In the genomic region with DNA sequence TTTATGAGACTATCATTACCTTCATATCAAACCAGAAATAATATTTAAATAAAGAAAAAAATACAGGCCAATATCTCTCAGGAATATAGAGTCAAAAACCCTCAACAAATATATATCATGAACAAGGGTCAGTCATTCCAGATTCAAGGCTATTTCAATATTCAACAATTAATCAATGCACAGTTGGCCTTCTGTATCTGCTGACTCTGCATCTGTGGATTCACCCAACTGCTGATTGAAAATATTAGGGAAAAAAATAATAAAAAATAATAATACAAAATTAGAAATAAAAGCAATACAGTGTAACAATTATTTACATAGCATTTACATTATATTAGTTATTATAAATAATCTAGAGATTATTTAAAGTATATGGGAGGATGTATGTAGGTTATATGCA, we compare ENCODE assay signal across 27 cellular contexts.
"Had no signal": no experiment of that assay in that cellular context is flagged by ENCODE, and none has a peak within 500 bp of the region (broad histone marks: within the 10 kb centered on the region; RNA-seq: fewer than 3 reads in every experiment).

No MANE protein-coding gene starts in this region.

- H3K27ac Mint-ChIP-seq: dendritic cell treated with granulocyte-macrophage colony-stimulating factor and Interleukin-4, amounts not matched to agents 40 ng/mL and 50 ng/mL, for 4 days; effector memory CD8-positive, alpha-beta T cell; endodermal cell had no signal

- ATAC-seq: effector memory CD8-positive, alpha-beta T cell; esophagus mucosa; foreskin keratinocyte; gastrocnemius medialis; gastroesophageal sphincter; heart left ventricle; heart right ventricle had no signal

- H3K27me3 Mint-ChIP-seq: dendritic cell treated with granulocyte-macrophage colony-stimulating factor and Interleukin-4, amounts not matched to agents 40 ng/mL and 50 ng/mL, for 4 days; effector memory CD8-positive, alpha-beta T cell had no signal

- H3K36me3 ChIP-seq: colonic mucosa, esophagus muscularis mucosa, esophagus squamous epithelium, gastrocnemius medialis, gastroesophageal sphincter, heart left ventricle, heart right ventricle had no signal

- H3K27ac ChIP-seq: colonic mucosa, coronary artery, dorsolateral prefrontal cortex, epithelial cell of prostate, esophagus muscularis mucosa, esophagus squamous epithelium, foreskin keratinocyte, gastrocnemius medialis, gastroesophageal sphincter, heart left ventricle, heart right ventricle had no signal

- H3K9me3 Mint-ChIP-seq: dendritic cell treated with granulocyte-macrophage colony-stimulating factor and Interleukin-4, amounts not matched to agents 40 ng/mL and 50 ng/mL, for 4 days; endodermal cell had no signal

- DNase-seq: colonic mucosa; cortex of kidney; dermis blood vessel endothelial cell; dorsolateral prefrontal cortex; effector CD4-positive, alpha-beta T cell; effector CD8-positive, alpha-beta T cell; effector memory CD4-positive, alpha-beta T cell; effector memory CD8-positive, alpha-beta T cell; endodermal cell; erythroblast; esophagus squamous epithelium; foreskin fibroblast; foreskin keratinocyte; foreskin melanocyte; gastrocnemius medialis; glutamatergic neuron; head of caudate nucleus; heart left ventricle; heart right ventricle had no signal

- H3K4me3 ChIP-seq: colonic mucosa, coronary artery, dorsolateral prefrontal cortex, esophagus muscularis mucosa, esophagus squamous epithelium, gastrocnemius medialis, gastroesophageal sphincter, heart left ventricle, heart right ventricle had no signal

- H3K27me3 ChIP-seq: colonic mucosa, dorsolateral prefrontal cortex, esophagus muscularis mucosa, esophagus squamous epithelium, foreskin keratinocyte, gastrocnemius medialis, gastroesophageal sphincter, heart left ventricle, heart right ventricle had no signal

- FAIRE-seq: colon, endothelial cell of umbilical vein had no signal

- H3K9me3 ChIP-seq: colonic mucosa, esophagus muscularis mucosa, esophagus squamous epithelium, gastrocnemius medialis, gastroesophageal sphincter, heart left ventricle had no signal

- H3K4me3 Mint-ChIP-seq: dendritic cell treated with granulocyte-macrophage colony-stimulating factor and Interleukin-4, amounts not matched to agents 40 ng/mL and 50 ng/mL, for 4 days; effector memory CD8-positive, alpha-beta T cell; endodermal cell had no signal

- H3K4me1 ChIP-seq: colonic mucosa, esophagus muscularis mucosa, esophagus squamous epithelium, foreskin keratinocyte, gastrocnemius medialis, gastroesophageal sphincter, heart left ventricle, heart right ventricle had no signal
